In genomic region chr17:37701424-37702020, GRCh38 we compare ENCODE assay signal across 8 cellular contexts. TPM values are rescaled to one million over a fixed set of nuclear protein-coding genes. Genes with fewer than 3 reads are reported as not detected.
DNase-seq lines count a peak whose midpoint lies in the region; ATAC-seq and TF ChIP-seq lines count a peak whose summit lies in the region.

No MANE protein-coding gene starts in this region.

- no peaks in the 10 kb centered on the region for H3K27me3 ChIP-seq in WERI-Rb-1 (ENCODE audit: insufficient read depth, low read depth, severe bottlenecking)

- no peak for DNase-seq in AG09309 (ENCODE audit: low read depth)
- peak; percentile 54 for DNase-seq in HEK293T (ENCODE audit: extremely low spot score)
- DNase-seq in WERI-Rb-1, result peak; percentile 26
- DNase-seq in dermis blood vessel endothelial cell, result peak; percentile 48
- DNase-seq in naive B cell, result peak; percentile 56
- no peak for DNase-seq in kidney glomerular epithelial cell (lab: John Stamatoyannopoulos, UW)
- DNase-seq in HuH-7.5 (ENCODE audit: low spot score), result no peak
- DNase-seq in amygdala (lab: John Stamatoyannopoulos, UW), result no peak

- no peaks in the 10 kb centered on the region for H3K9me3 Mint-ChIP-seq in naive B cell

- CTCF ChIA-PET in HEK293T (lab: Yijun Ruan, JAX), result interaction anchor here (0.5 to 1.2 kb wide), 4 partner anchors 10 to 115 kb away, joined by 3 to 4 read pairs (median 4); no protein-coding TSS in a partner anchor

- H3K4me3 ChIP-seq in AG09309 (ENCODE audit: control insufficient read depth, low read depth, low read length) (no peak overlapping the region), WERI-Rb-1 (ENCODE audit: low read depth, low read length) (no peak overlapping the region)

- H3K4me1 Mint-ChIP-seq in naive B cell, result peaks cover 7 to 10% (median 8%) of the 10 kb centered on the region in 3 donors

- H3K27me3 Mint-ChIP-seq in naive B cell, result peaks cover 27 to 50% (median 31%) of the 10 kb centered on the region in 3 donors

- peak overlapping the region in 7 of 8 donors; percentile 65 to 89 (median 84) for H3K4me3 Mint-ChIP-seq in naive B cell

- no peaks in the 10 kb centered on the region for H3K36me3 ChIP-seq in WERI-Rb-1

- no peaks in the 10 kb centered on the region for H3K36me3 Mint-ChIP-seq in naive B cell

- TF ChIP-seq CTCF in AG09309 (IDR thresholded peaks at IDR 0.05; ENCODE audit: control insufficient read depth, insufficient read depth, low read depth, low read length, missing control alignments) (peak; percentile 68), WERI-Rb-1 (IDR thresholded peaks at IDR 0.05; ENCODE audit: low read depth, low read length) (peak; percentile 79)

- no peak overlapping the region for H3K27ac ChIP-seq in WERI-Rb-1

- H3K9me3 ChIP-seq in WERI-Rb-1 (ENCODE audit: severe bottlenecking), result no peaks in the 10 kb centered on the region

- ATAC-seq in naive B cell (ENCODE audit: low read depth in 2 of 2), result peak; percentile 89 to 91

- POLR2A ChIA-PET in HEK293T (lab: Yijun Ruan, JAX), result no interaction called here

- peak overlapping the region in 3 of 6 donors; percentile 44 to 74 (median 59) for H3K27ac Mint-ChIP-seq in naive B cell

TF ChIP-seq in HEK293T, 16 proteins besides CTCF, POLR2A, EP300 and RAD21:
- TF ChIP-seq LEF1 (IDR thresholded peaks at IDR 0.05; ENCODE audit: borderline replicate concordance) (no peak), ELF4 (IDR thresholded peaks at IDR 0.05) (no peak), ARNT (IDR thresholded peaks at IDR 0.05) (no peak), L3MBTL2 (conservative IDR thresholded peaks at IDR 0.05) (no peak)
TF ChIP-seq in HEK293T: peak in this region for 0.

RNA-seq across cellular contexts. Expression of gene HNF1B, which starts 43.3 kb away (rescaled TPM):
- 0.05 and 0.34 TPM in 2 replicates for total RNA-seq in dermis blood vessel endothelial cell
- under 1 TPM in 1 of 6 donors, not detected in 5; 0.09 TPM for polyA plus RNA-seq in naive B cell (ENCODE audit: low read depth in 6 of 6)

RNA-seq across cellular contexts. Expression of gene DDX52, which starts 58.3 kb away (rescaled TPM):
- total RNA-seq in dermis blood vessel endothelial cell, result 40.0 and 41.0 TPM in 2 replicates
- 10 to 100 TPM in 4 of 6 donors, 1 to 10 TPM in 2; 5.5 to 16.9 (median 12.3) TPM for polyA plus RNA-seq in naive B cell (ENCODE audit: low read depth in 6 of 6)

Comparison
In these comparisons a context has a peak if more than half of its experiments do, and no peak if none do; other contexts are left out.
1. DNase-seq: peak in HEK293T (single experiment), WERI-Rb-1 (single experiment), dermis blood vessel endothelial cell (single experiment) and naive B cell (single experiment); none in AG09309 (single experiment), kidney glomerular epithelial cell (single experiment), HuH-7.5 (single experiment) and amygdala (0 of 56).